In the genomic region with DNA sequence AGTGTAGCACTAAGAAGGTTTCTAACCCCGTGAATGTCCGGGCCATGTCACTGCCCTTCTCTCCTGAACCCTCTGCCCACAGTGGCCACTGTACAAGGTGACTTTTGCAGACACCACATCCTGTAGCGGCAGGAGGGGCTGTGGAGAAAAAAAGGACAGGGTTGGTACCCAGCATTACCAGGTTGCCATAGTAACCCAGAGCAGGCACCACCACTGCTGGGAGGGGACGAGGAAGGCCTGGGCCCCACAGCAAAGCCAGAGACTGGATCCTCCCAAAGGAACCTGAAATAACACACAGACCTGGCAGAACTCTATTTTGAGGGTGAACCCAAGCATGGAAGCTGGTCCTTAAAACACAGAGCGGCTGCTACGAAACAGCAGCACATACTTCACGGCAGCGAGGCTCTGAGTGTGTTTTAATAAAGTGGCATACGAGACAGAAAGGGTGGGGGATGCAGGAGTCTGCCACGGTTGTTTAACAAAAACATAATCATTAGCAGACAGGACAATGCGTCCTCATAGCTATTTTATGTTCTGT, we compare ENCODE assay signal across 20 cellular contexts.
DNase-seq lines count a peak whose midpoint lies in the region; ATAC-seq and TF ChIP-seq lines count a peak whose summit lies in the region.
"Had no signal": no experiment of that assay in that cellular context is flagged by ENCODE, and none has a peak within 500 bp of the region (broad histone marks: within the 10 kb centered on the region; RNA-seq: fewer than 3 reads in every experiment).

No MANE protein-coding gene starts in this region.

- no peaks in the 10 kb centered on the region for H3K9me2 ChIP-seq in SK-N-SH

- H3K4me1 ChIP-seq in SK-N-SH (ENCODE audit: control insufficient read depth in 1 of 2, insufficient read depth in 2 of 2, low read depth in 1 of 2, low read length in 1 of 2) (peaks cover 0 to 3% of the 10 kb centered on the region in 2 experiments; a peak in 1 of 4 replicates), upper lobe of right lung (no peaks in the 10 kb centered on the region), ovary (ENCODE audit: insufficient read depth) (no peaks in the 10 kb centered on the region)

- no peak overlapping the region for H3K4me3 Mint-ChIP-seq in activated CD8-positive, alpha-beta T cell treated with anti-CD3 and anti-CD28 coated beads, Interleukin-2, amount 10 ng/mL, durations not matched to agents 7 days and 5 days
- H3K4me3 Mint-ChIP-seq: CD8-positive, alpha-beta memory T cell; GM23338 had no signal

- no peaks in the 10 kb centered on the region for H3F3A ChIP-seq in SK-N-SH (replicated peaks; ENCODE audit: insufficient read depth)

- no peaks in the 10 kb centered on the region for H3K9me3 ChIP-seq in SK-N-SH
- H3K9me3 ChIP-seq in upper lobe of right lung: no peaks in the 10 kb centered on the region
- H3K9me3 ChIP-seq in ovary: no peaks in the 10 kb centered on the region

- no peak for TF ChIP-seq POLR2A in ovary (IDR thresholded peaks at IDR 0.05)

- H3K4me1 Mint-ChIP-seq in activated CD8-positive, alpha-beta T cell treated with anti-CD3 and anti-CD28 coated beads, Interleukin-2, amount 10 ng/mL, durations not matched to agents 7 days and 5 days (ENCODE audit: low read depth): no peaks in the 10 kb centered on the region
- H3K4me1 Mint-ChIP-seq: CD8-positive, alpha-beta memory T cell; GM23338 had no signal

- H3K79me2 ChIP-seq in SK-N-SH (ENCODE audit: insufficient read depth): no peaks in the 10 kb centered on the region

- H3K27ac ChIP-seq in SK-N-SH (ENCODE audit: low read depth in 2 of 2, low read length in 1 of 2) (no peak overlapping the region), upper lobe of right lung (no peak overlapping the region), ovary (no peak overlapping the region)
- H3K27ac ChIP-seq: BLaER1 treated with 17β-estradiol and CSF1 and Interleukin-3, amounts not matched to agents 10 nM and 100 nM; RWPE1 had no signal

- H3K9me3 Mint-ChIP-seq in activated CD8-positive, alpha-beta T cell treated with anti-CD3 and anti-CD28 coated beads, Interleukin-2, amount 10 ng/mL, durations not matched to agents 7 days and 5 days (ENCODE audit: insufficient read depth): no peaks in the 10 kb centered on the region
- H3K9me3 Mint-ChIP-seq: CD8-positive, alpha-beta memory T cell had no signal

- H3K4me3 ChIP-seq in SK-N-SH (ENCODE audit: low read depth in 2 of 2, low read length in 1 of 2) (no peak overlapping the region), upper lobe of right lung (no peak overlapping the region), ovary (no peak overlapping the region)
- H3K4me3 ChIP-seq: BLaER1 treated with 17β-estradiol and CSF1 and Interleukin-3, amounts not matched to agents 10 nM and 100 nM; GM23338 had no signal

- peak; percentile 74 for DNase-seq in SK-N-SH
- peak; percentile 87 for DNase-seq in NCI-H2227 (lab: John Stamatoyannopoulos, UW; ENCODE audit: unreplicated experiment)
- DNase-seq in midbrain (lab: John Stamatoyannopoulos, UW): peak; percentile 11
- DNase-seq in upper lobe of right lung: peak; percentile 22
- no peak for DNase-seq in activated CD8-positive, alpha-beta T cell treated with anti-CD3 and anti-CD28 coated beads, Interleukin-2, amount 10 ng/mL, durations not matched to agents 7 days and 5 days
- DNase-seq in ovary: no peak
- DNase-seq: CD8-positive, alpha-beta memory T cell; GF-D8; KG1; NCI-H1092 treated with DMSO at 0.1 percent for 48 hours; NCI-H2029 treated with DMSO at 0.1 percent for 48 hours; NCI-H446; NCI-H69; PC-3 had no signal

- no peak overlapping the region for H3K27ac Mint-ChIP-seq in activated CD8-positive, alpha-beta T cell treated with anti-CD3 and anti-CD28 coated beads, Interleukin-2, amount 10 ng/mL, durations not matched to agents 7 days and 5 days
- H3K27ac Mint-ChIP-seq: CD8-positive, alpha-beta memory T cell; GM23338 had no signal

- H3K27me3 ChIP-seq in SK-N-SH (ENCODE audit: insufficient read depth): no peaks in the 10 kb centered on the region
- H3K27me3 ChIP-seq in upper lobe of right lung: no peaks in the 10 kb centered on the region
- H3K27me3 ChIP-seq in ovary: no peaks in the 10 kb centered on the region
- H3K27me3 ChIP-seq: BLaER1 treated with 17β-estradiol and CSF1 and Interleukin-3, amounts not matched to agents 10 nM and 100 nM had no signal

- no peaks in the 10 kb centered on the region for H3K27me3 Mint-ChIP-seq in activated CD8-positive, alpha-beta T cell treated with anti-CD3 and anti-CD28 coated beads, Interleukin-2, amount 10 ng/mL, durations not matched to agents 7 days and 5 days (ENCODE audit: low read depth)

- intact Hi-C loops in upper lobe of right lung (cut with DNase I) (no loop called here), ovary (cut with DNase I) (no loop called here)

- CTCF ChIA-PET in SK-N-SH (lab: Yijun Ruan, JAX): interaction anchor here (0.6 to 2.6 kb wide), 3 partner anchors 8 to 592 kb away, joined by 4 to 10 read pairs (median 4); no protein-coding TSS in a partner anchor
- CTCF ChIA-PET in activated CD8-positive, alpha-beta T cell treated with anti-CD3 and anti-CD28 coated beads, Interleukin-2, amount 10 ng/mL, durations not matched to agents 7 days and 5 days (lab: Charles Lee): no interaction called here

- no peak for TF ChIP-seq EP300 in SK-N-SH (IDR thresholded peaks at IDR 0.05; ENCODE audit: borderline replicate concordance in 1 of 2, low read depth in 1 of 2, low read length in 1 of 2)
- TF ChIP-seq EP300 in ovary (IDR thresholded peaks at IDR 0.05): no peak

- H3K4me2 ChIP-seq in SK-N-SH: no peak overlapping the region
- H3K4me2 ChIP-seq: BLaER1 treated with 17β-estradiol and CSF1 and Interleukin-3, amounts not matched to agents 10 nM and 100 nM; GM23338 had no signal

- POLR2A ChIA-PET in SK-N-SH (lab: Yijun Ruan, JAX): no interaction called here
- POLR2A ChIA-PET in activated CD8-positive, alpha-beta T cell treated with anti-CD3 and anti-CD28 coated beads, Interleukin-2, amount 10 ng/mL, durations not matched to agents 7 days and 5 days (lab: Charles Lee): no interaction called here

- ATAC-seq in SK-N-SH treated with all-trans-retinoic acid at 6 μM for 48 hours (no peak), upper lobe of right lung (no peak), HG03139 (IDR thresholded peaks at IDR 0.05; ENCODE audit: unreplicated experiment) (no peak)
- ATAC-seq in activated CD8-positive, alpha-beta T cell treated with anti-CD3 and anti-CD28 coated beads, Interleukin-2, amount 10 ng/mL, durations not matched to agents 7 days and 5 days: no peak
- ATAC-seq: GM23338, HCT116, PC-3 had no signal

- no peaks in the 10 kb centered on the region for H4K20me1 ChIP-seq in SK-N-SH (ENCODE audit: insufficient read depth)
- H4K20me1 ChIP-seq: BLaER1 treated with 17β-estradiol and CSF1 and Interleukin-3, amounts not matched to agents 10 nM and 100 nM had no signal

- no peak for TF ChIP-seq RAD21 in SK-N-SH (IDR thresholded peaks at IDR 0.05; ENCODE audit: low read length)

- 23% methylated on average over 11 of the region's 11 CpGs for WGBS in SK-N-SH (ENCODE audit: low lambda C conversion rate)
- 47 to 60% (median 48%) methylated on average over 11 of the region's 11 CpGs for WGBS in ovary, 3 donors

- no peak overlapping the region for H3K9ac ChIP-seq in SK-N-SH
- H3K9ac ChIP-seq: BLaER1 treated with 17β-estradiol and CSF1 and Interleukin-3, amounts not matched to agents 10 nM and 100 nM had no signal

- H2AFZ ChIP-seq in SK-N-SH (ENCODE audit: low read depth): no peak overlapping the region
- H2AFZ ChIP-seq: GM23338 had no signal

- TF ChIP-seq CTCF in SK-N-SH (IDR thresholded peaks at IDR 0.05) (no peak), upper lobe of right lung (IDR thresholded peaks at IDR 0.05) (no peak), ovary (IDR thresholded peaks at IDR 0.05) (no peak)

- no peaks in the 10 kb centered on the region for H3K36me3 Mint-ChIP-seq in activated CD8-positive, alpha-beta T cell treated with anti-CD3 and anti-CD28 coated beads, Interleukin-2, amount 10 ng/mL, durations not matched to agents 7 days and 5 days (ENCODE audit: low read depth)
- H3K36me3 Mint-ChIP-seq: CD8-positive, alpha-beta memory T cell had no signal

- H3K36me3 ChIP-seq in SK-N-SH (replicated peaks in 1 of 2; ENCODE audit: control insufficient read depth in 1 of 2, insufficient read depth in 2 of 2, low read length in 1 of 2) (no peaks in the 10 kb centered on the region), upper lobe of right lung (no peaks in the 10 kb centered on the region), ovary (no peaks in the 10 kb centered on the region)
- H3K36me3 ChIP-seq: BLaER1 treated with 17β-estradiol and CSF1 and Interleukin-3, amounts not matched to agents 10 nM and 100 nM had no signal

TF ChIP-seq in SK-N-SH, 30 proteins besides CTCF, POLR2A, EP300 and RAD21 (continues in another document):
- TF ChIP-seq USF2 (IDR thresholded peaks at IDR 0.05; ENCODE audit: borderline replicate concordance, low read depth, low read length) (no peak), FOSL2 (IDR thresholded peaks at IDR 0.05; ENCODE audit: borderline replicate concordance, low read depth) (no peak), RXRA (IDR thresholded peaks at IDR 0.05; ENCODE audit: borderline replicate concordance, low read depth) (no peak)

TF ChIP-seq in SK-N-SH treated with all-trans-retinoic acid at 6 μM for 48 hours, 23 proteins besides CTCF, POLR2A, EP300 and RAD21 (continues in another document):
- TF ChIP-seq, protein P1, sequence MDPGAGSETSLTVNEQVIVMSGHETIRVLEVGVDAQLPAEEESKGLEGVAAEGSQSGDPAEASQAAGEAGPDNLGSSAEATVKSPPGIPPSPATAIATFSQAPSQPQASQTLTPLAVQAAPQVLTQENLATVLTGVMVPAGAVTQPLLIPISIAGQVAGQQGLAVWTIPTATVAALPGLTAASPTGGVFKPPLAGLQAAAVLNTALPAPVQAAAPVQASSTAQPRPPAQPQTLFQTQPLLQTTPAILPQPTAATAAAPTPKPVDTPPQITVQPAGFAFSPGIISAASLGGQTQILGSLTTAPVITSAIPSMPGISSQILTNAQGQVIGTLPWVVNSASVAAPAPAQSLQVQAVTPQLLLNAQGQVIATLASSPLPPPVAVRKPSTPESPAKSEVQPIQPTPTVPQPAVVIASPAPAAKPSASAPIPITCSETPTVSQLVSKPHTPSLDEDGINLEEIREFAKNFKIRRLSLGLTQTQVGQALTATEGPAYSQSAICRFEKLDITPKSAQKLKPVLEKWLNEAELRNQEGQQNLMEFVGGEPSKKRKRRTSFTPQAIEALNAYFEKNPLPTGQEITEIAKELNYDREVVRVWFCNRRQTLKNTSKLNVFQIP (CRISPR knock-in tag; IDR thresholded peaks at IDR 0.05; ENCODE audit: borderline replicate concordance, low read depth): no peak
- no peak for TF ChIP-seq ZC3H10 (CRISPR knock-in tag; IDR thresholded peaks at IDR 0.05)
- TF ChIP-seq ZFP3 (CRISPR knock-in tag; IDR thresholded peaks at IDR 0.05): no peak

Comparison
In these comparisons a context has a peak if more than half of its experiments do, and no peak if none do; other contexts are left out.
1. DNase-seq: peak in SK-N-SH (single experiment), NCI-H2227 (single experiment), midbrain (single experiment) and upper lobe of right lung (single experiment); none in activated CD8-positive, alpha-beta T cell treated with anti-CD3 and anti-CD28 coated beads, Interleukin-2, amount 10 ng/mL, durations not matched to agents 7 days and 5 days (single experiment) and ovary (0 of 5).